In genomic region chr12:56645201-56645716, GRCh38 we compare ENCODE assay signal across 8 cellular contexts. TPM values are rescaled to one million over a fixed set of nuclear protein-coding genes. Genes with fewer than 3 reads are reported as not detected.
DNase-seq lines count a peak whose midpoint lies in the region; FAIRE-seq and TF ChIP-seq lines count a peak whose summit lies in the region.

No MANE protein-coding gene starts in this region.

- peak overlapping the region; percentile 83 to 99 (median 90) for H3K4me3 Mint-ChIP-seq in brain

- DNase-seq in BE2C (no peak), left kidney (ENCODE audit: low read depth, low spot score) (peak; percentile 41), GM19239 (ENCODE audit: insufficient read length, low spot score) (no peak), H4 (ENCODE audit: low spot score) (no peak), urothelium cell line (ENCODE audit: low spot score) (no peak)
- DNase-seq in Jurkat, Clone E6-1 (ENCODE audit: low read depth, low spot score): no peak

- H3K27me3 ChIP-seq in BE2C: no peaks in the 10 kb centered on the region
- H3K27me3 ChIP-seq in stomach smooth muscle (ENCODE audit: control insufficient read depth in 1 of 2, insufficient read depth in 2 of 2, low read length in 2 of 2): no peaks in the 10 kb centered on the region

- H3K9me3 ChIP-seq in BE2C (no peaks in the 10 kb centered on the region), stomach smooth muscle (ENCODE audit: control insufficient read depth in 2 of 2, low read length in 2 of 2) (no peaks in the 10 kb centered on the region)

- H3K27ac Mint-ChIP-seq in brain: peak overlapping the region; percentile 97 to 100 (median 98)

- H3K36me3 ChIP-seq in BE2C (peaks cover 47% of the 10 kb centered on the region), stomach smooth muscle (ENCODE audit: control insufficient read depth in 2 of 2, insufficient read depth in 2 of 2, low read length in 2 of 2) (peaks cover 25 to 26% of the 10 kb centered on the region in 2 donors)

- H3K4me1 Mint-ChIP-seq in brain: peaks cover 41% of the 10 kb centered on the region

- FAIRE-seq in GM19239 (lab: Jason Lieb, UNC) (no peak), urothelium cell line (lab: Jason Lieb, UNC) (no peak)

- H3K4me3 ChIP-seq in BE2C (ENCODE audit: low read depth, low read length): peak overlapping the region; percentile 100
- H3K4me3 ChIP-seq in Jurkat, Clone E6-1 (ENCODE audit: low read length): peak overlapping the region; percentile 100
- peak overlapping the region; percentile 95 to 100 for H3K4me3 ChIP-seq in stomach smooth muscle (ENCODE audit: low read length in 2 of 2)

- TF ChIP-seq CTCF in BE2C (IDR thresholded peaks at IDR 0.05; ENCODE audit: low read depth, low read length) (no peak), brain (conservative IDR thresholded peaks at IDR 0.05) (no peak)

- H3K36me3 Mint-ChIP-seq in brain: peaks cover 54% of the 10 kb centered on the region

- peak overlapping the region; percentile 98 for H3K27ac ChIP-seq in stomach smooth muscle (ENCODE audit: low read length)

- peaks cover 9% of the 10 kb centered on the region for H3K27me3 Mint-ChIP-seq in brain

- no peaks in the 10 kb centered on the region for H3K4me1 ChIP-seq in BE2C
- H3K4me1 ChIP-seq in stomach smooth muscle (ENCODE audit: control insufficient read depth, insufficient read depth, low read length): peaks cover 12% of the 10 kb centered on the region

- H3K9ac ChIP-seq in stomach smooth muscle (ENCODE audit: low read length in 2 of 2): peak overlapping the region; percentile 99 to 100

- H3K9me3 Mint-ChIP-seq in brain: peaks cover 0 to 3% (median 0%) of the 10 kb centered on the region in 5 experiments

RNA-seq across cellular contexts. Expression of gene ATP5F1B, which starts 0.5 kb away (rescaled TPM):
- 2,479 TPM for polyA plus RNA-seq in BE2C (2012; ENCODE audit: insufficient read depth, insufficient read length, low read depth)
- 1,563 TPM for polyA plus RNA-seq in Jurkat, Clone E6-1 (2012; ENCODE audit: insufficient read depth, insufficient read length)
- 812 TPM for polyA plus RNA-seq in brain (ENCODE audit: insufficient read depth, low read depth, low replicate concordance)
- 765 and 888 TPM in 2 replicates for total RNA-seq in H4 (2014; rRNA removed; shearing (Covaris generic))

RNA-seq across cellular contexts. Expression of gene BAZ2A, which starts 15.1 kb away (rescaled TPM):
- polyA plus RNA-seq in BE2C (2012; ENCODE audit: insufficient read depth, insufficient read length, low read depth): 126 TPM
- polyA plus RNA-seq in Jurkat, Clone E6-1 (2012; ENCODE audit: insufficient read depth, insufficient read length): 35.9 TPM
- 45.1 TPM for polyA plus RNA-seq in brain (ENCODE audit: insufficient read depth, low read depth, low replicate concordance)
- total RNA-seq in H4 (2014; rRNA removed; shearing (Covaris generic)): 22.2 and 28.4 TPM in 2 replicates

RNA-seq across cellular contexts. Expression of gene PTGES3, which starts 42.8 kb away (rescaled TPM):
- polyA plus RNA-seq in BE2C (2012; ENCODE audit: insufficient read depth, insufficient read length, low read depth): 219 TPM
- 293 TPM for polyA plus RNA-seq in Jurkat, Clone E6-1 (2012; ENCODE audit: insufficient read depth, insufficient read length)
- polyA plus RNA-seq in brain (ENCODE audit: insufficient read depth, low read depth, low replicate concordance): 239 TPM
- 139 and 202 TPM in 2 replicates for total RNA-seq in H4 (2014; rRNA removed; shearing (Covaris generic))
